Comparison of ENCODE assay signal across 8 cellular contexts in the genomic region with DNA sequence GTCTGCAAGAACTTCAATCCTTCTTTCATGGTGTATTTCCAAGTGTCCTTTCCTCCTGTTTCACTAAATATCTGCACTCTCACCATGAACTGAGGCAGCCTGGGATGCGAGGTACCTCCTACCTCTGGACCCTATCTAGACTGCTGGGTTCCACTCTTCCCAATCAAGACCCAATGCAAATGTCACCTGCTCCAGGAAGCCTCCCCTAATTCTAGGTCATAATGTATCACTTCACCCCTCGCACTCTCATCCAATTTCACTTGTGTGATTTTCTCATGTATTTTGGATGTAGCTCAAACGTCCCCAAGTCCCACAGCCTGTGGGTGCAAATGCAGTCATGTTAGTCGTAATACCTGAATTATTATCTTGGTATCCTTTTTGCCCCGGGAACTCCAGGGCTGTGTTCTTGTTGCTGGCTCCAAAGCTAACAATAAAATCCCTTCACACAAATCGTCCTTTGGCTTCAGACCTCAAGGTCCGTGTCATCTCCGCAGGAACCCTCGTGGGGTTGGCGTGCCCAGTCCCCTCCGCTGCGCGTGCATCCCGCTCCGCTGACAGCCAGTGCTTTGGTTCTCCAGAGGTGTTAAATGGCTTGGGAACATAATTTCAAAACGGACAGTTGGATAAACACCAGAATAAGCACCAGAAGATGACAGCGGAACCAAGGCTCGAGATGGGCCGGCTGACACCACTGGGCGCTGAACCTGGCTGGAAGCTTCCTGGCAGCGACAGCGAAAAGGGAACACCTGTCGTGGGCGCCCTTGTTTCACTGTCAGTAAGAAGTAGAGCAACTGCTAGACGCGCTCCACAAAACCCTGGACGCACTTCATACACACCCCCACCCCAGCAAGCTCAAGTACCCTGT. TPM values are rescaled to one million over a fixed set of nuclear protein-coding genes. Genes with fewer than 3 reads are reported as not detected.
DNase-seq lines count a peak whose midpoint lies in the region; ATAC-seq and TF ChIP-seq lines count a peak whose summit lies in the region.

No MANE protein-coding gene starts in this region.

- TF ChIP-seq CTCF in right atrium auricular region (IDR thresholded peaks at IDR 0.05) (no peak), brain microvascular endothelial cell (IDR thresholded peaks at IDR 0.05; ENCODE audit: low read depth, low read length, missing control alignments) (no peak), mesothelial cell of epicardium (IDR thresholded peaks at IDR 0.05; ENCODE audit: unreplicated experiment) (no peak), uterus (IDR thresholded peaks at IDR 0.05) (no peak)

- H3K27ac ChIP-seq in right atrium auricular region (peak overlapping the region; percentile 93 to 95), brain microvascular endothelial cell (no peak overlapping the region), uterus (peak overlapping the region; percentile 92 to 93)

- H3K27ac Mint-ChIP-seq in mesothelial cell of epicardium, result no peak overlapping the region

- no peak for DNase-seq in right atrium auricular region (ENCODE audit: low spot score)
- no peak for DNase-seq in cardiac septum (ENCODE audit: low spot score)
- no peak for DNase-seq in brain microvascular endothelial cell
- no peak for DNase-seq in mesothelial cell of epicardium (ENCODE audit: low spot score in 2 of 2, unreplicated experiment in 2 of 2)
- DNase-seq in uterus, result no peak
- no peak for DNase-seq in GM19238 (ENCODE audit: insufficient read length, low spot score)
- no peak for DNase-seq in NCI-H2107 (lab: John Stamatoyannopoulos, UW)

- H3K36me3 ChIP-seq in right atrium auricular region, result no peaks in the 10 kb centered on the region
- H3K36me3 ChIP-seq in brain microvascular endothelial cell (replicated peaks), result no peaks in the 10 kb centered on the region
- no peaks in the 10 kb centered on the region for H3K36me3 ChIP-seq in uterus

- H3K9me3 ChIP-seq in right atrium auricular region (no peaks in the 10 kb centered on the region), uterus (no peaks in the 10 kb centered on the region)

- TF ChIP-seq POLR2A in uterus (IDR thresholded peaks at IDR 0.05), result no peak

- no peak for ATAC-seq in HG02759 (IDR thresholded peaks at IDR 0.05; ENCODE audit: unreplicated experiment)

- H3K36me3 Mint-ChIP-seq in mesothelial cell of epicardium, result peaks cover 12% of the 10 kb centered on the region

- H3K27me3 ChIP-seq in right atrium auricular region (no peaks in the 10 kb centered on the region), brain microvascular endothelial cell (replicated peaks) (no peaks in the 10 kb centered on the region), uterus (no peaks in the 10 kb centered on the region)

- H3K4me3 ChIP-seq in right atrium auricular region, result peak overlapping the region; percentile 57 to 89
- H3K4me3 ChIP-seq in brain microvascular endothelial cell (ENCODE audit: low read depth, low read length), result peak overlapping the region; percentile 54
- peak overlapping the region; percentile 69 to 71 for H3K4me3 ChIP-seq in uterus

- H3K27me3 Mint-ChIP-seq in mesothelial cell of epicardium (ENCODE audit: low read depth), result no peaks in the 10 kb centered on the region

- in situ Hi-C loops in brain microvascular endothelial cell (cut with HindIII; ENCODE audit: low pct_ligation_motif_present, low sequenced_read_pairs), result no loop called here

- intact Hi-C loops in cardiac septum (cut with DNase I) (loop anchor here (2.0 to 5.0 kb wide), 2 partner anchors 45 to 135 kb away; no protein-coding TSS in a partner anchor), uterus (cut with DNase I; ENCODE audit: low total_unique reads) (loop anchor here (10.0 kb wide), 1 partner anchor 67 kb away; no protein-coding TSS in a partner anchor)

- peak overlapping the region; percentile 60 for H3K4me3 Mint-ChIP-seq in mesothelial cell of epicardium

- peaks cover 31% of the 10 kb centered on the region for H3K4me1 Mint-ChIP-seq in mesothelial cell of epicardium

- peaks cover 25% of the 10 kb centered on the region for H3K9me3 Mint-ChIP-seq in mesothelial cell of epicardium

- peaks cover 0 to 36% of the 10 kb centered on the region in 2 donors for H3K4me1 ChIP-seq in right atrium auricular region
- peaks cover 0 to 3% of the 10 kb centered on the region in 2 donors for H3K4me1 ChIP-seq in uterus

RNA-seq across cellular contexts. Expression of gene BACH1, which starts 1.0 kb away (rescaled TPM):
- 10 to 100 TPM; 16.0 to 31.2 TPM for total RNA-seq in right atrium auricular region
- 51.3 TPM for total RNA-seq in cardiac septum
- total RNA-seq in mesothelial cell of epicardium, result 100 to 107 TPM (median 100 TPM) in 3 replicates
- total RNA-seq in uterus, result 100 to 1,000 TPM in 2 of 4 donors, 10 to 100 TPM in 2; 52.9 to 107 (median 79.1) TPM
